In genomic region chr22:37427128-37427710, GRCh38 we compare ENCODE assay signal across 8 cellular contexts. TPM values are rescaled to one million over a fixed set of nuclear protein-coding genes. Genes with fewer than 3 reads are reported as not detected.
DNase-seq lines count a peak whose midpoint lies in the region; ATAC-seq and TF ChIP-seq lines count a peak whose summit lies in the region.

Gene ELFN2 (minus strand): TSS chr22:37427479. CDS start chr22:37375534, 51,945 bp downstream.

- peak within 1 kb of the TSS in 10 of 11 experiments; percentile 7 to 65 (median 54); a peak in 16 of 22 replicates for H3K9ac ChIP-seq in BLaER1 treated with 17β-estradiol and CSF1 and Interleukin-3, amounts not matched to agents 10 nM and 100 nM
- peak within 1 kb of the TSS; percentile 62 for H3K9ac ChIP-seq in PC-3 (ENCODE audit: low read length)

- 1% methylated on average over 36 to 72 of the region's 72 CpGs for WGBS in esophagus, 2 donors

- no peaks in the 10 kb centered on the region for H3K36me3 ChIP-seq in BLaER1 treated with 17β-estradiol and CSF1 and Interleukin-3, amounts not matched to agents 10 nM and 100 nM
- H3K36me3 ChIP-seq in PC-3 (ENCODE audit: low read depth, low read length) (no peaks in the 10 kb centered on the region; the same call in 1 of the 2 replicates), esophagus (ENCODE audit: control insufficient read depth in 2 of 2, insufficient read depth in 2 of 2, low read length in 1 of 2) (no peaks in the 10 kb centered on the region)

- no peak within 1 kb of the TSS for H3K27ac ChIP-seq in BLaER1 treated with 17β-estradiol and CSF1 and Interleukin-3, amounts not matched to agents 10 nM and 100 nM
- H3K27ac ChIP-seq in PC-3 (ENCODE audit: low read length) (no peak within 1 kb of the TSS; the same call in 1 of the 2 replicates), esophagus (ENCODE audit: low read depth in 2 of 2, low read length in 1 of 2) (no peak within 1 kb of the TSS)

- H3K27me3 Mint-ChIP-seq in osteocyte (ENCODE audit: unreplicated experiment): peaks cover 12% of the 10 kb centered on the region

- peaks cover 11% of the 10 kb centered on the region for H3F3A ChIP-seq in PC-3 (ENCODE audit: low read length, unreplicated experiment)

- H3K9me3 ChIP-seq in BLaER1 treated with 17β-estradiol and CSF1 and Interleukin-3, amounts not matched to agents 10 nM and 100 nM (replicated peaks in 1 of 11): peaks cover 0 to 2% (median under 1%) of the 10 kb centered on the region in 11 experiments; a peak in 10 of 22 replicates
- no peaks in the 10 kb centered on the region for H3K9me3 ChIP-seq in PC-3 (ENCODE audit: low read length)
- peaks cover 0 to 2% of the 10 kb centered on the region in 2 donors for H3K9me3 ChIP-seq in esophagus (ENCODE audit: control insufficient read depth in 2 of 2, insufficient read depth in 1 of 2, low read depth in 1 of 2, low read length in 1 of 2)

- TF ChIP-seq CTCF in PC-3 (conservative IDR thresholded peaks at IDR 0.05; ENCODE audit: low read depth, low read length) (no peak), osteocyte (IDR thresholded peaks at IDR 0.05) (no peak)

- H3K27ac Mint-ChIP-seq in osteocyte (ENCODE audit: unreplicated experiment): no peak within 1 kb of the TSS

- peak within 1 kb of the TSS; percentile 49 to 71 (median 59) for H3K4me3 ChIP-seq in BLaER1 treated with 17β-estradiol and CSF1 and Interleukin-3, amounts not matched to agents 10 nM and 100 nM
- peak within 1 kb of the TSS; percentile 87 for H3K4me3 ChIP-seq in PC-3 (ENCODE audit: low read length)
- H3K4me3 ChIP-seq in esophagus (ENCODE audit: low read depth in 1 of 2, low read length in 2 of 2): peak within 1 kb of the TSS; percentile 19 to 31

- CTCF ChIA-PET in PC-3 (lab: Charles Lee): no interaction called here

- BruUV-seq in PC-3 (replicated peaks; lab: Mats Ljungman, UMichigan): no TSS peak

- no peaks in the 10 kb centered on the region for H3K9me2 ChIP-seq in PC-3 (replicated peaks; ENCODE audit: low read length)

- H3K27me3 ChIP-seq in BLaER1 treated with 17β-estradiol and CSF1 and Interleukin-3, amounts not matched to agents 10 nM and 100 nM: peaks cover 69 to 83% (median 74%) of the 10 kb centered on the region in 11 experiments
- H3K27me3 ChIP-seq in PC-3 (ENCODE audit: low read length) (no peaks in the 10 kb centered on the region), esophagus (ENCODE audit: control insufficient read depth in 1 of 2, insufficient read depth in 2 of 2, low read length in 2 of 2) (peaks cover 5 to 26% of the 10 kb centered on the region in 2 donors)

- peak; percentile 36 for ATAC-seq in PC-3
- no peak for ATAC-seq in HG03175 (IDR thresholded peaks at IDR 0.05; ENCODE audit: unreplicated experiment)

- H3K4me2 ChIP-seq in BLaER1 treated with 17β-estradiol and CSF1 and Interleukin-3, amounts not matched to agents 10 nM and 100 nM: peak within 1 kb of the TSS; percentile 85 to 99 (median 92)
- H3K4me2 ChIP-seq in PC-3 (ENCODE audit: low read length): peak within 1 kb of the TSS; percentile 80

- intact Hi-C loops in PC-3 (cut with micrococcal nuclease): no loop called here

- peaks cover 11 to 53% (median 44%) of the 10 kb centered on the region in 10 experiments; a peak in 19 of 20 replicates for H3K4me1 ChIP-seq in BLaER1 treated with 17β-estradiol and CSF1 and Interleukin-3, amounts not matched to agents 10 nM and 100 nM
- peaks cover 43% of the 10 kb centered on the region for H3K4me1 ChIP-seq in PC-3 (ENCODE audit: insufficient read depth, low read length)
- peaks cover 0 to 4% of the 10 kb centered on the region in 2 donors for H3K4me1 ChIP-seq in esophagus (ENCODE audit: control insufficient read depth in 2 of 2, insufficient read depth in 2 of 2, low read length in 1 of 2)

- H3K9me3 Mint-ChIP-seq in osteocyte (ENCODE audit: unreplicated experiment): no peaks in the 10 kb centered on the region

- peaks cover 37% of the 10 kb centered on the region for H3K4me1 Mint-ChIP-seq in osteocyte (ENCODE audit: unreplicated experiment)

- DNase-seq in PC-3 (peak; percentile 23), osteocyte (ENCODE audit: extremely low spot score, unreplicated experiment) (no peak), NCI-H2227 (lab: John Stamatoyannopoulos, UW; ENCODE audit: unreplicated experiment) (no peak)
- no peak for DNase-seq in activated effector memory CD4-positive, alpha-beta T cell treated with anti-CD3 and anti-CD28 coated beads, Interleukin-2, amount 50 U/mL, for 16 hours
- DNase-seq in activated CD4-positive, alpha-beta T cell treated with anti-CD3 and anti-CD28 coated beads for 48 hours: no peak

- POLR2A ChIA-PET in PC-3 (lab: Charles Lee; ENCODE audit: unreplicated experiment): no interaction called here

- H4K20me1 ChIP-seq in BLaER1 treated with 17β-estradiol and CSF1 and Interleukin-3, amounts not matched to agents 10 nM and 100 nM: peaks cover 0 to 63% (median 29%) of the 10 kb centered on the region in 11 experiments; a peak in 13 of 22 replicates
- no peaks in the 10 kb centered on the region for H4K20me1 ChIP-seq in PC-3 (ENCODE audit: low read length)

- no peaks in the 10 kb centered on the region for H3K36me3 Mint-ChIP-seq in osteocyte (ENCODE audit: unreplicated experiment)

- H3K79me2 ChIP-seq in PC-3 (ENCODE audit: low read length): peaks cover 54% of the 10 kb centered on the region

- peak within 1 kb of the TSS; percentile 69 for H3K4me3 Mint-ChIP-seq in osteocyte (ENCODE audit: unreplicated experiment)

- peak within 1 kb of the TSS; percentile 73 for H2AFZ ChIP-seq in PC-3 (ENCODE audit: low read length)

RNA-seq across cellular contexts. Expression of gene ELFN2, which starts in this region (rescaled TPM):
- total RNA-seq in PC-3 (2014; rRNA removed) (10.0 and 14.5 TPM in 2 replicates), osteocyte (0.97 and 0.99 TPM in 2 replicates)
- under 1 TPM; 0.01 to 0.02 TPM for polyA plus RNA-seq in esophagus

Comparison
In these comparisons a context has a peak if more than half of its experiments do, and no peak if none do; other contexts are left out.
1. H3K4me3 ChIP-seq: peak in every context shown above with its lines; median percentile 87 in PC-3; 59 in BLaER1 treated with 17β-estradiol and CSF1 and Interleukin-3, amounts not matched to agents 10 nM and 100 nM; 25 in esophagus.